In genomic region chr3:24315991-24316390, GRCh38 we compare ENCODE assay signal across 24 cellular contexts.
A peak's percentile ranks its signal among the peaks of the same experiment; 100 is the strongest.
DNase-seq lines count a peak whose midpoint lies in the region; ATAC-seq, FAIRE-seq and TF ChIP-seq lines count a peak whose summit lies in the region.
"Had no signal": no experiment of that assay in that cellular context is flagged by ENCODE, and none has a peak within 500 bp of the region (broad histone marks: within the 10 kb centered on the region; RNA-seq: fewer than 3 reads in every experiment).

No MANE protein-coding gene starts in this region.

- no peak for TF ChIP-seq EP300 in gastroesophageal sphincter (IDR thresholded peaks at IDR 0.05)

- H3K4me3 ChIP-seq in bronchial epithelial cell (ENCODE audit: low read depth, low read length) (no peak overlapping the region), gastroesophageal sphincter (no peak overlapping the region)
- H3K4me3 ChIP-seq: ascending aorta, heart left ventricle, left ventricle myocardium inferior, mucosa of descending colon, sigmoid colon had no signal

- peaks cover 0 to 22% (median 0%) of the 10 kb centered on the region in 3 donors for H3K4me1 ChIP-seq in gastroesophageal sphincter
- H3K4me1 ChIP-seq: parathyroid adenoma had no signal

- no peak for FAIRE-seq in bronchial epithelial cell (lab: Jason Lieb, UNC)
- FAIRE-seq in urothelium cell line (lab: Jason Lieb, UNC): no peak

- H3K27me3 ChIP-seq in bronchial epithelial cell (ENCODE audit: control insufficient read depth, insufficient read depth, low read length) (no peaks in the 10 kb centered on the region), gastroesophageal sphincter (no peaks in the 10 kb centered on the region)
- H3K27me3 ChIP-seq: ascending aorta, heart left ventricle, sigmoid colon had no signal

- peak; percentile 37 for ATAC-seq in gastroesophageal sphincter
- ATAC-seq: activated CD8-positive, alpha-beta memory T cell treated with anti-CD3 and anti-CD28 coated beads, Interleukin-2, amount 10 ng/mL, durations not matched to agents 7 days and 5 days; CD8-positive, alpha-beta T cell; heart left ventricle had no signal

- no peaks in the 10 kb centered on the region for H3K36me3 ChIP-seq in bronchial epithelial cell (ENCODE audit: control insufficient read depth, insufficient read depth, low read length)
- H3K36me3 ChIP-seq in gastroesophageal sphincter: peaks cover 0 to 28% of the 10 kb centered on the region in 2 donors

- no peak overlapping the region for H3K27ac ChIP-seq in gastroesophageal sphincter
- H3K27ac ChIP-seq: heart left ventricle, left ventricle myocardium inferior, parathyroid adenoma, sigmoid colon, VCaP had no signal

- H3K9me3 ChIP-seq in gastroesophageal sphincter: no peaks in the 10 kb centered on the region
- H3K9me3 ChIP-seq: ascending aorta, mucosa of descending colon, sigmoid colon had no signal

- DNase-seq in ELR (ENCODE audit: low read depth) (peak; percentile 30), bronchial epithelial cell (ENCODE audit: low read depth) (peak; percentile 60), stromal cell of bone marrow (ENCODE audit: low read depth) (peak; percentile 34), T1000 (lab: John Stamatoyannopoulos, UW) (no peak), medulla oblongata (ENCODE audit: extremely low spot score) (no peak), urothelium cell line (ENCODE audit: low spot score) (no peak)
- DNase-seq: activated CD4-positive, alpha-beta T cell treated with anti-CD3 and anti-CD28 coated beads, Interleukin-2, amount 10 ng/mL, durations not matched to agents 24 days and 14 days; activated CD8-positive, alpha-beta memory T cell treated with anti-CD3 and anti-CD28 coated beads, Interleukin-2, amount 10 ng/mL, durations not matched to agents 7 days and 5 days; CD8-positive, alpha-beta T cell; heart left ventricle; KG1; left ventricle myocardium inferior; mucosa of descending colon; MV-4-11; NCI-H1694; NCI-H82; nephron progenitor cell; sigmoid colon; substantia nigra; T-helper 2 cell had no signal

- TF ChIP-seq CTCF in bronchial epithelial cell (IDR thresholded peaks at IDR 0.05; ENCODE audit: insufficient read depth, low read length, severe bottlenecking) (no peak), gastroesophageal sphincter (IDR thresholded peaks at IDR 0.05) (no peak)

- no peak for TF ChIP-seq POLR2A in gastroesophageal sphincter (IDR thresholded peaks at IDR 0.05)

Comparison
In these comparisons a context has a peak if more than half of its experiments do, and no peak if none do; other contexts are left out.
1. DNase-seq: peak in ELR (single experiment), bronchial epithelial cell (single experiment) and stromal cell of bone marrow (single experiment); none in T1000 (single experiment), medulla oblongata (single experiment) and urothelium cell line (single experiment).